In the genomic region with DNA sequence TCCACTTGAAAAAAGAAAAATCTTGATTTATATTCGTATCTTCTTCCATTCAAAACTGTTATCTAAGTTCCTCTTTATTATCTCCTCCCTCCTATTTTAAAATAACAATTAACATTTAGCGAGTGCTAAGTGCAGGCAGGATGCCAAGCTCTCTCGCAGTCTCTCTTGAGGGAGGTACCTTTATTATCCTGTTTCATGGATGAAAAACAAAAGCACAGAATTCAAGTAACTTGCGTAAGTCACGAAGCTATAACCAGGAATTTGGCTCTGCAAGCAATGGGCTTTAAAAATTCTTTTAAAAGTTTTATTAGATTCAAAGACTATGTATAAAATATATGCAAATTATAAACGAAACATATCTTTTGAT, we compare ENCODE assay signal across 8 cellular contexts.
A peak's percentile ranks its signal among the peaks of the same experiment; 100 is the strongest.
DNase-seq lines count a peak whose midpoint lies in the region; ATAC-seq, FAIRE-seq and TF ChIP-seq lines count a peak whose summit lies in the region.

No MANE protein-coding gene starts in this region.

- POLR2A ChIA-PET in K562 (lab: Yijun Ruan, JAX), result interaction anchor here (1.9 kb wide), 1 partner anchor 9 kb away, joined by 5 read pairs; no protein-coding TSS in a partner anchor

- peak overlapping the region; percentile 89; the same call in 1 of the 2 replicates for H2AFZ ChIP-seq in K562 (ENCODE audit: low read depth, low read length)

- intact Hi-C loops in K562 (cut with micrococcal nuclease), result no loop called here

- CTCF ChIA-PET in K562 (lab: Yijun Ruan, JAX; ENCODE audit: low intra/inter-chr PET ratio), result no interaction called here

- no peaks in the 10 kb centered on the region for H3K79me2 ChIP-seq in K562 (ENCODE audit: control insufficient read depth, insufficient read depth, low read length)

- DNase-seq in NCI-H510A treated with DMSO at 0.1 percent for 48 hours (lab: John Stamatoyannopoulos, UW), result peak; percentile 60
- DNase-seq in NCI-H510A (lab: John Stamatoyannopoulos, UW), result no peak
- peak; percentile 85 for DNase-seq in NCI-H2107 treated with DMSO at 0.1 percent for 48 hours (lab: John Stamatoyannopoulos, UW; ENCODE audit: unreplicated experiment)
- DNase-seq in K562 (ENCODE audit: extremely low read depth in 1 of 4, low spot score in 3 of 4), result peak in 1 of 4 experiments; percentile 2
- no peak for DNase-seq in kidney epithelial cell (ENCODE audit: low read depth)
- no peak for DNase-seq in HK-2 (ENCODE audit: unreplicated experiment)

- no peaks in the 10 kb centered on the region for H3K9me3 ChIP-seq in K562 (replicated peaks; ENCODE audit: control insufficient read depth, insufficient read depth, low read depth, low read length)
- H3K9me3 ChIP-seq in thymus (ENCODE audit: control insufficient read depth), result no peaks in the 10 kb centered on the region

- WGBS in K562 (ENCODE audit: insufficient coverage, low coverage, missing lambda C conversion rate), result 2% methylated on average over 6 of the region's 6 CpGs
- WGBS in thymus, result 1% methylated on average over 6 of the region's 6 CpGs

- TF ChIP-seq POLR2A in K562 (conservative IDR thresholded peaks at IDR 0.05), result no peak

- ATAC-seq in K562, result no peak
- no peak for ATAC-seq in GM21447 (IDR thresholded peaks at IDR 0.05; ENCODE audit: unreplicated experiment)

- peak overlapping the region; percentile 63 for H3K4me3 ChIP-seq in K562
- peak overlapping the region; percentile 75 for H3K4me3 ChIP-seq in kidney epithelial cell (ENCODE audit: low read depth, low read length)
- H3K4me3 ChIP-seq in thymus (ENCODE audit: low read length), result peak overlapping the region; percentile 71

- H3K27me3 ChIP-seq in K562 (ENCODE audit: control insufficient read depth in 2 of 2, insufficient read depth in 2 of 2, low read length in 2 of 2), result no peaks in the 10 kb centered on the region
- H3K27me3 ChIP-seq in kidney epithelial cell (ENCODE audit: control insufficient read depth, insufficient read depth, low read length), result no peaks in the 10 kb centered on the region
- no peaks in the 10 kb centered on the region for H3K27me3 ChIP-seq in thymus (ENCODE audit: control insufficient read depth, insufficient read depth)

- H4K20me1 ChIP-seq in K562 (replicated peaks; ENCODE audit: control insufficient read depth, insufficient read depth, low read length), result no peaks in the 10 kb centered on the region

- BruUV-seq in K562 (replicated peaks; lab: Mats Ljungman, UMichigan), result no TSS peak

- no peak for TF ChIP-seq CTCF in K562 (IDR thresholded peaks at IDR 0.05 in 2 of 3, conservative IDR thresholded peaks at IDR 0.05 in 1 of 3; ENCODE audit: insufficient read depth in 2 of 3, low read depth in 1 of 3, low read length in 3 of 3)
- no peak for TF ChIP-seq CTCF in kidney epithelial cell (IDR thresholded peaks at IDR 0.05; ENCODE audit: insufficient read depth, low read length, poor library complexity, severe bottlenecking)

- no peak for TF ChIP-seq EP300 in K562 (IDR thresholded peaks at IDR 0.05; ENCODE audit: low read length)

- peak overlapping the region in 1 of 2 experiments; percentile 70; a peak in 2 of 4 replicates for H3K9ac ChIP-seq in K562 (ENCODE audit: insufficient read depth in 1 of 2, low read depth in 2 of 2, low read length in 2 of 2)

- H3K36me3 ChIP-seq in K562 (ENCODE audit: control insufficient read depth, insufficient read depth, low read length), result no peaks in the 10 kb centered on the region
- no peaks in the 10 kb centered on the region for H3K36me3 ChIP-seq in kidney epithelial cell (ENCODE audit: control insufficient read depth, insufficient read depth, low read length)
- H3K36me3 ChIP-seq in thymus (ENCODE audit: control insufficient read depth, insufficient read depth), result no peaks in the 10 kb centered on the region

- H3K9me1 ChIP-seq in K562 (ENCODE audit: control insufficient read depth, insufficient read depth, low read length), result no peaks in the 10 kb centered on the region

- in situ Hi-C loops in K562 (cut with MboI), result no loop called here

- TF ChIP-seq RAD21 in K562 (CRISPR knock-in tag; conservative IDR thresholded peaks at IDR 0.05 in 1 of 2, IDR thresholded peaks at IDR 0.05 in 1 of 2), result no peak

- no peak for FAIRE-seq in K562 (lab: Jason Lieb, UNC)

- peak overlapping the region; percentile 50 for H3K4me2 ChIP-seq in K562 (ENCODE audit: insufficient read depth, low read length)

- H3K4me1 ChIP-seq in K562 (replicated peaks in 1 of 2; ENCODE audit: control insufficient read depth in 2 of 2, insufficient read depth in 2 of 2, low read length in 2 of 2) (peaks cover 0 to 10% of the 10 kb centered on the region in 2 experiments; a peak in 2 of 5 replicates), thymus (ENCODE audit: control insufficient read depth, insufficient read depth, low read length) (no peaks in the 10 kb centered on the region)

- no peak overlapping the region for H3K27ac ChIP-seq in K562 (ENCODE audit: extremely low read depth, low read depth, low read length)
- no peak overlapping the region for H3K27ac ChIP-seq in thymus (ENCODE audit: low read depth)

TF ChIP-seq in K562, 482 proteins besides CTCF, POLR2A, EP300 and RAD21 (continues in another document):
- TF ChIP-seq ERF (CRISPR knock-in tag; IDR thresholded peaks at IDR 0.05) (no peak), ZKSCAN1 (IDR thresholded peaks at IDR 0.05; ENCODE audit: low read depth, low read length) (no peak), TEAD4 (IDR thresholded peaks at IDR 0.05; ENCODE audit: low read length) (no peak), TEAD4 (CRISPR knock-in tag; IDR thresholded peaks at IDR 0.05; ENCODE audit: borderline replicate concordance) (no peak), FOXP1 (CRISPR knock-in tag; IDR thresholded peaks at IDR 0.05) (no peak), RBFOX2 (IDR thresholded peaks at IDR 0.05; ENCODE audit: low read depth, low read length) (no peak), IRF2 (CRISPR knock-in tag; IDR thresholded peaks at IDR 0.05) (no peak), POLR2AphosphoS5 (IDR thresholded peaks at IDR 0.05; ENCODE audit: control insufficient read depth, insufficient read depth, low read depth, low read length) (no peak)
- TF ChIP-seq, protein P1, sequence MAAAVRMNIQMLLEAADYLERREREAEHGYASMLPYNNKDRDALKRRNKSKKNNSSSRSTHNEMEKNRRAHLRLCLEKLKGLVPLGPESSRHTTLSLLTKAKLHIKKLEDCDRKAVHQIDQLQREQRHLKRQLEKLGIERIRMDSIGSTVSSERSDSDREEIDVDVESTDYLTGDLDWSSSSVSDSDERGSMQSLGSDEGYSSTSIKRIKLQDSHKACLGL (CRISPR knock-in tag; IDR thresholded peaks at IDR 0.05; ENCODE audit: borderline replicate concordance, poor library complexity, severe bottlenecking), result no peak
- TF ChIP-seq, protein P2, sequence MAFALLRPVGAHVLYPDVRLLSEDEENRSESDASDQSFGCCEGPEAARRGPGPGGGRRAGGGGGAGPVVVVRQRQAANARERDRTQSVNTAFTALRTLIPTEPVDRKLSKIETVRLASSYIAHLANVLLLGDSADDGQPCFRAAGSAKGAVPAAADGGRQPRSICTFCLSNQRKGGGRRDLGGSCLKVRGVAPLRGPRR (CRISPR knock-in tag; IDR thresholded peaks at IDR 0.05), result no peak
- TF ChIP-seq, protein P3, sequence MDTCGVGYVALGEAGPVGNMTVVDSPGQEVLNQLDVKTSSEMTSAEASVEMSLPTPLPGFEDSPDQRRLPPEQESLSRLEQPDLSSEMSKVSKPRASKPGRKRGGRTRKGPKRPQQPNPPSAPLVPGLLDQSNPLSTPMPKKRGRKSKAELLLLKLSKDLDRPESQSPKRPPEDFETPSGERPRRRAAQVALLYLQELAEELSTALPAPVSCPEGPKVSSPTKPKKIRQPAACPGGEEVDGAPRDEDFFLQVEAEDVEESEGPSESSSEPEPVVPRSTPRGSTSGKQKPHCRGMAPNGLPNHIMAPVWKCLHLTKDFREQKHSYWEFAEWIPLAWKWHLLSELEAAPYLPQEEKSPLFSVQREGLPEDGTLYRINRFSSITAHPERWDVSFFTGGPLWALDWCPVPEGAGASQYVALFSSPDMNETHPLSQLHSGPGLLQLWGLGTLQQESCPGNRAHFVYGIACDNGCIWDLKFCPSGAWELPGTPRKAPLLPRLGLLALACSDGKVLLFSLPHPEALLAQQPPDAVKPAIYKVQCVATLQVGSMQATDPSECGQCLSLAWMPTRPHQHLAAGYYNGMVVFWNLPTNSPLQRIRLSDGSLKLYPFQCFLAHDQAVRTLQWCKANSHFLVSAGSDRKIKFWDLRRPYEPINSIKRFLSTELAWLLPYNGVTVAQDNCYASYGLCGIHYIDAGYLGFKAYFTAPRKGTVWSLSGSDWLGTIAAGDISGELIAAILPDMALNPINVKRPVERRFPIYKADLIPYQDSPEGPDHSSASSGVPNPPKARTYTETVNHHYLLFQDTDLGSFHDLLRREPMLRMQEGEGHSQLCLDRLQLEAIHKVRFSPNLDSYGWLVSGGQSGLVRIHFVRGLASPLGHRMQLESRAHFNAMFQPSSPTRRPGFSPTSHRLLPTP (IDR thresholded peaks at IDR 0.05; ENCODE audit: borderline replicate concordance, extremely low read depth, insufficient read length), result no peak
- TF ChIP-seq, protein P4, sequence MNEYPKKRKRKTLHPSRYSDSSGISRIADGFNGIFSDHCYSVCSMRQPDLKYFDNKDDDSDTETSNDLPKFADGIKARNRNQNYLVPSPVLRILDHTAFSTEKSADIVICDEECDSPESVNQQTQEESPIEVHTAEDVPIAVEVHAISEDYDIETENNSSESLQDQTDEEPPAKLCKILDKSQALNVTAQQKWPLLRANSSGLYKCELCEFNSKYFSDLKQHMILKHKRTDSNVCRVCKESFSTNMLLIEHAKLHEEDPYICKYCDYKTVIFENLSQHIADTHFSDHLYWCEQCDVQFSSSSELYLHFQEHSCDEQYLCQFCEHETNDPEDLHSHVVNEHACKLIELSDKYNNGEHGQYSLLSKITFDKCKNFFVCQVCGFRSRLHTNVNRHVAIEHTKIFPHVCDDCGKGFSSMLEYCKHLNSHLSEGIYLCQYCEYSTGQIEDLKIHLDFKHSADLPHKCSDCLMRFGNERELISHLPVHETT (CRISPR knock-in tag; conservative IDR thresholded peaks at IDR 0.05 in 1 of 2, IDR thresholded peaks at IDR 0.05 in 1 of 2), result no peak
- TF ChIP-seq, protein P5, sequence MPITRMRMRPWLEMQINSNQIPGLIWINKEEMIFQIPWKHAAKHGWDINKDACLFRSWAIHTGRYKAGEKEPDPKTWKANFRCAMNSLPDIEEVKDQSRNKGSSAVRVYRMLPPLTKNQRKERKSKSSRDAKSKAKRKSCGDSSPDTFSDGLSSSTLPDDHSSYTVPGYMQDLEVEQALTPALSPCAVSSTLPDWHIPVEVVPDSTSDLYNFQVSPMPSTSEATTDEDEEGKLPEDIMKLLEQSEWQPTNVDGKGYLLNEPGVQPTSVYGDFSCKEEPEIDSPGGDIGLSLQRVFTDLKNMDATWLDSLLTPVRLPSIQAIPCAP (CRISPR knock-in tag; IDR thresholded peaks at IDR 0.05; ENCODE audit: borderline replicate concordance), result no peak

Comparison
In these comparisons a context has a peak if more than half of its experiments do, and no peak if none do; other contexts are left out.
1. DNase-seq: peak in NCI-H510A treated with DMSO at 0.1 percent for 48 hours (single experiment) and NCI-H2107 treated with DMSO at 0.1 percent for 48 hours (single experiment); none in NCI-H510A (single experiment), kidney epithelial cell (single experiment) and HK-2 (single experiment).
2. Peak in every context shown above with its lines, with median percentiles within 50 percentile points of each other: H3K4me3 ChIP-seq.